8 cellular contexts compared by ENCODE assay signal in genomic region chr14:50362791-50363733, GRCh38. TPM values are rescaled to one million over a fixed set of nuclear protein-coding genes. Genes with fewer than 3 reads are reported as not detected.
DNase-seq lines count a peak whose midpoint lies in the region; ATAC-seq lines count a peak whose summit lies in the region.

No MANE protein-coding gene starts in this region.

- peak; percentile 21 for ATAC-seq in GM21360 (IDR thresholded peaks at IDR 0.05; ENCODE audit: unreplicated experiment)
- ATAC-seq in activated naive CD8-positive, alpha-beta T cell treated with anti-CD3 and anti-CD28 coated beads, Interleukin-2, amount 50 U/mL, for 24 hours = peak; percentile 11
- peak; percentile 41 to 43 for ATAC-seq in natural killer cell treated with Interleukin-12 subunit alpha and Interleukin-12 subunit beta and Interleukin-15 and Interleukin-18, amount 100 ng/mL, for 72 hours

- intact Hi-C loops in CD4-positive, alpha-beta memory T cell (cut with micrococcal nuclease) = loop anchor here (1.0 to 2.0 kb wide), 3 partner anchors 33 to 50 kb away; partner anchors contain the start of genes CDKL1, DMAC2L and L2HGDH

- in situ Hi-C loops in KBM-7 (cut with MboI; ENCODE audit: low pct_unique_long_range_greater_than_20kb, low sequenced_read_pairs) = no loop called here

- H3K27ac ChIP-seq in CD4-positive, alpha-beta memory T cell (ENCODE audit: low read depth, low read length) = peak overlapping the region; percentile 73

- H3K36me3 Mint-ChIP-seq in CD4-positive, alpha-beta memory T cell = peaks cover 8 to 14% of the 10 kb centered on the region in 2 donors
- peaks cover 4% of the 10 kb centered on the region for H3K36me3 Mint-ChIP-seq in activated naive CD8-positive, alpha-beta T cell treated with anti-CD3 and anti-CD28 coated beads, Interleukin-2, amount 50 U/mL, for 24 hours (ENCODE audit: low read depth)
- peaks cover 6% of the 10 kb centered on the region for H3K36me3 Mint-ChIP-seq in natural killer cell treated with Interleukin-12 subunit alpha and Interleukin-12 subunit beta and Interleukin-15 and Interleukin-18, amount 100 ng/mL, for 72 hours

- no peaks in the 10 kb centered on the region for H3K27me3 Mint-ChIP-seq in CD4-positive, alpha-beta memory T cell
- no peaks in the 10 kb centered on the region for H3K27me3 Mint-ChIP-seq in activated naive CD8-positive, alpha-beta T cell treated with anti-CD3 and anti-CD28 coated beads, Interleukin-2, amount 50 U/mL, for 24 hours
- no peaks in the 10 kb centered on the region for H3K27me3 Mint-ChIP-seq in natural killer cell treated with Interleukin-12 subunit alpha and Interleukin-12 subunit beta and Interleukin-15 and Interleukin-18, amount 100 ng/mL, for 72 hours

- POLR2A ChIA-PET in CD4-positive, alpha-beta memory T cell (lab: Charles Lee; ENCODE audit: partially characterized antibody) = interaction anchor here (0.9 to 2.7 kb wide), 20 partner anchors 9 to 777 kb away, joined by 3 to 28 read pairs (median 4); partner anchors contain the start of genes CDKL1, DMAC2L, KLHDC2 and L2HGDH

- H3K27ac Mint-ChIP-seq in CD4-positive, alpha-beta memory T cell = peak overlapping the region; percentile 83 to 97 (median 93)
- peak overlapping the region; percentile 92 for H3K27ac Mint-ChIP-seq in activated naive CD8-positive, alpha-beta T cell treated with anti-CD3 and anti-CD28 coated beads, Interleukin-2, amount 50 U/mL, for 24 hours
- H3K27ac Mint-ChIP-seq in natural killer cell treated with Interleukin-12 subunit alpha and Interleukin-12 subunit beta and Interleukin-15 and Interleukin-18, amount 100 ng/mL, for 72 hours = peak overlapping the region; percentile 92 to 93

- CTCF ChIA-PET in CD4-positive, alpha-beta memory T cell (lab: Charles Lee; ENCODE audit: partially characterized antibody) = interaction anchor here (0.8 to 5.3 kb wide), 7 partner anchors 11 to 51 kb away, joined by 3 to 29 read pairs (median 3); partner anchors contain the start of genes DMAC2L and L2HGDH

- H3K9me3 ChIP-seq in CD4-positive, alpha-beta memory T cell (ENCODE audit: control insufficient read depth in 1 of 2, low read length in 2 of 2) = no peaks in the 10 kb centered on the region

- DNase-seq in CD4-positive, alpha-beta memory T cell = peak in 4 of 5 donors; percentile 23 to 43 (median 33)
- DNase-seq in KBM-7 = peak; percentile 50
- peak; percentile 37 for DNase-seq in activated naive CD8-positive, alpha-beta T cell treated with anti-CD3 and anti-CD28 coated beads, Interleukin-2, amount 50 U/mL, for 24 hours
- DNase-seq in natural killer cell treated with Interleukin-12 subunit alpha and Interleukin-12 subunit beta and Interleukin-15 and Interleukin-18, amount 100 ng/mL, for 72 hours (ENCODE audit: low spot score) = no peak
- DNase-seq in NCI-H345 treated with DMSO at 0.1 percent for 48 hours (lab: John Stamatoyannopoulos, UW; ENCODE audit: unreplicated experiment) = no peak
- no peak for DNase-seq in DMS153 (lab: John Stamatoyannopoulos, UW)
- no peak for DNase-seq in DMS53 (lab: John Stamatoyannopoulos, UW)

- H3K36me3 ChIP-seq in CD4-positive, alpha-beta memory T cell (ENCODE audit: insufficient read depth, low read length) = peaks cover under 1% of the 10 kb centered on the region

- peaks cover 17% of the 10 kb centered on the region for H3K4me1 ChIP-seq in CD4-positive, alpha-beta memory T cell (ENCODE audit: insufficient read depth, low read length)

- peaks cover 28 to 33% (median 30%) of the 10 kb centered on the region in 4 donors for H3K4me1 Mint-ChIP-seq in CD4-positive, alpha-beta memory T cell
- peaks cover 30% of the 10 kb centered on the region for H3K4me1 Mint-ChIP-seq in activated naive CD8-positive, alpha-beta T cell treated with anti-CD3 and anti-CD28 coated beads, Interleukin-2, amount 50 U/mL, for 24 hours
- peaks cover 50% of the 10 kb centered on the region in 2 donors for H3K4me1 Mint-ChIP-seq in natural killer cell treated with Interleukin-12 subunit alpha and Interleukin-12 subunit beta and Interleukin-15 and Interleukin-18, amount 100 ng/mL, for 72 hours (ENCODE audit: low read depth in 2 of 2)

- H3K27me3 ChIP-seq in CD4-positive, alpha-beta memory T cell (ENCODE audit: insufficient read depth, low read length) = no peaks in the 10 kb centered on the region

- H3K4me3 Mint-ChIP-seq in CD4-positive, alpha-beta memory T cell = peak overlapping the region; percentile 84 to 97 (median 90)
- peak overlapping the region; percentile 88 for H3K4me3 Mint-ChIP-seq in activated naive CD8-positive, alpha-beta T cell treated with anti-CD3 and anti-CD28 coated beads, Interleukin-2, amount 50 U/mL, for 24 hours
- peak overlapping the region; percentile 95 for H3K4me3 Mint-ChIP-seq in natural killer cell treated with Interleukin-12 subunit alpha and Interleukin-12 subunit beta and Interleukin-15 and Interleukin-18, amount 100 ng/mL, for 72 hours

- H3K9me3 Mint-ChIP-seq in CD4-positive, alpha-beta memory T cell = peaks cover 0 to 5% (median 0%) of the 10 kb centered on the region in 8 donors
- peaks cover 4% of the 10 kb centered on the region for H3K9me3 Mint-ChIP-seq in activated naive CD8-positive, alpha-beta T cell treated with anti-CD3 and anti-CD28 coated beads, Interleukin-2, amount 50 U/mL, for 24 hours
- no peaks in the 10 kb centered on the region for H3K9me3 Mint-ChIP-seq in natural killer cell treated with Interleukin-12 subunit alpha and Interleukin-12 subunit beta and Interleukin-15 and Interleukin-18, amount 100 ng/mL, for 72 hours

- H3K4me3 ChIP-seq in CD4-positive, alpha-beta memory T cell (ENCODE audit: low read length in 2 of 2) = peak overlapping the region; percentile 64 to 79

RNA-seq across cellular contexts. Expression of gene CDKL1, which starts 33.6 kb away (rescaled TPM):
- total RNA-seq in CD4-positive, alpha-beta memory T cell = 1 to 10 TPM; 6.4 to 6.5 TPM
- polyA plus RNA-seq in CD4-positive, alpha-beta memory T cell = 10 to 100 TPM in 1 of 2 donors, 1 to 10 TPM in 1; 1.6 to 12.0 TPM
- total RNA-seq in natural killer cell treated with Interleukin-12 subunit alpha and Interleukin-12 subunit beta and Interleukin-15 and Interleukin-18, amount 100 ng/mL, for 72 hours = 1 to 10 TPM; 2.3 to 7.3 TPM

RNA-seq across cellular contexts. Expression of gene DMAC2L, which starts 50.9 kb away (rescaled TPM):
- 10 to 100 TPM; 15.9 to 19.5 TPM for total RNA-seq in CD4-positive, alpha-beta memory T cell
- 10 to 100 TPM; 14.3 to 18.8 TPM for polyA plus RNA-seq in CD4-positive, alpha-beta memory T cell
- total RNA-seq in natural killer cell treated with Interleukin-12 subunit alpha and Interleukin-12 subunit beta and Interleukin-15 and Interleukin-18, amount 100 ng/mL, for 72 hours = 10 to 100 TPM; 14.9 to 16.6 TPM

RNA-seq across cellular contexts. Expression of gene L2HGDH, which starts 51.0 kb away (rescaled TPM):
- total RNA-seq in CD4-positive, alpha-beta memory T cell = 1 to 10 TPM; 4.9 to 5.5 TPM
- 1 to 10 TPM; 3.0 to 6.1 TPM for polyA plus RNA-seq in CD4-positive, alpha-beta memory T cell
- 10 to 100 TPM; 14.2 to 15.4 TPM for total RNA-seq in natural killer cell treated with Interleukin-12 subunit alpha and Interleukin-12 subunit beta and Interleukin-15 and Interleukin-18, amount 100 ng/mL, for 72 hours

Comparison
In these comparisons a context has a peak if more than half of its experiments do, and no peak if none do; other contexts are left out.
1. DNase-seq: peak in CD4-positive, alpha-beta memory T cell (4 of 5), KBM-7 (single experiment) and activated naive CD8-positive, alpha-beta T cell treated with anti-CD3 and anti-CD28 coated beads, Interleukin-2, amount 50 U/mL, for 24 hours (single experiment); none in natural killer cell treated with Interleukin-12 subunit alpha and Interleukin-12 subunit beta and Interleukin-15 and Interleukin-18, amount 100 ng/mL, for 72 hours (single experiment), NCI-H345 treated with DMSO at 0.1 percent for 48 hours (single experiment), DMS153 (single experiment) and DMS53 (single experiment).
2. Peak in every context shown above with its lines, with median percentiles within 50 percentile points of each other: H3K27ac Mint-ChIP-seq, H3K4me3 Mint-ChIP-seq and ATAC-seq.